Comparison of ENCODE assay signal across 2 cellular contexts in the genomic region with DNA sequence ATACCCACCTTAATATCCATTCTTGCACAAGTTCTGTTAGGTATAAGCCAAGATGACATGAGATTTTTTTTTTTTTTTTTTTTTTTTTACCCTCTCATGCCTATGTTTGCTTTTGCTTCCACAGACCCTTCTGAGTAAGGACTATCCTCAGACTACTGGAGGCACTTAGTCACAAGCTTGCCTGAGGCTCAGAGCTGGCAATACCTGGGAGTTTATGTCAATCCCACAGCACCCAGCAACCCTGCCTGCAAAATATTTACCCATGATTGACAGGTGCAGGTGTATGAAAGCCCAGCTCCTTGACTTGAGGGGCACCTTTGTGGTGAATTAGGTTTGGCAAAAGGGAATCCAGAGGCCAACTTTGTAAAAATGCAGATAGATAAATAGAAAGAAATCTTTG. TPM values are rescaled to one million over a fixed set of nuclear protein-coding genes. Genes with fewer than 3 reads are reported as not detected.
"Had no signal": no experiment of that assay in that cellular context is flagged by ENCODE, and none has a peak within 500 bp of the region (broad histone marks: within the 10 kb centered on the region; RNA-seq: fewer than 3 reads in every experiment).

No MANE protein-coding gene starts in this region.

RNA-seq across cellular contexts. Expression of gene RNU1-1, which starts 11.7 kb away (rescaled TPM):
- total RNA-seq: M059J had no signal
- polyA plus RNA-seq: IgD-negative memory B cell had no signal
